ENCODE assay signal across 14 cellular contexts in genomic region chr9:23342296-23342695, GRCh38.
DNase-seq lines count a peak whose midpoint lies in the region; ATAC-seq lines count a peak whose summit lies in the region.
"Had no signal": no experiment of that assay in that cellular context is flagged by ENCODE, and none has a peak within 500 bp of the region (broad histone marks: within the 10 kb centered on the region; RNA-seq: fewer than 3 reads in every experiment).

No MANE protein-coding gene starts in this region.

- intact Hi-C loops in right cardiac atrium (cut with DNase I), result no loop called here
- intact Hi-C loops in cardiac septum (cut with DNase I), result no loop called here

- ATAC-seq in right cardiac atrium, result peak; percentile 71 to 72
- no peak for ATAC-seq in HG03139 (IDR thresholded peaks at IDR 0.05; ENCODE audit: unreplicated experiment)
- ATAC-seq: activated CD8-positive, alpha-beta T cell treated with anti-CD3 and anti-CD28 coated beads, Interleukin-2, amount 10 ng/mL, durations not matched to agents 7 days and 5 days had no signal

- no peaks in the 10 kb centered on the region for H3K79me1 ChIP-seq in mesenchymal stem cell (replicated peaks; ENCODE audit: low read length, poor library complexity, severe bottlenecking)

- H3K27ac ChIP-seq in right cardiac atrium (ENCODE audit: low read length) (no peak overlapping the region), mesenchymal stem cell (ENCODE audit: low read length, poor library complexity, severe bottlenecking) (no peak overlapping the region)
- H3K27ac ChIP-seq: cardiac muscle cell, parathyroid adenoma had no signal

- H3K4me1 ChIP-seq in right cardiac atrium (ENCODE audit: control insufficient read depth, insufficient read depth, low read length) (no peaks in the 10 kb centered on the region), mesenchymal stem cell (ENCODE audit: control insufficient read depth, insufficient read depth, low read depth, low read length) (no peaks in the 10 kb centered on the region)
- H3K4me1 ChIP-seq: parathyroid adenoma had no signal

- no peak overlapping the region for H3K18ac ChIP-seq in mesenchymal stem cell (ENCODE audit: low read depth in 1 of 2, low read length in 2 of 2)

- no peak overlapping the region for H3K9ac ChIP-seq in mesenchymal stem cell (ENCODE audit: low read length)
- H3K9ac ChIP-seq: parathyroid adenoma had no signal

- no peaks in the 10 kb centered on the region for H3K9me3 ChIP-seq in right cardiac atrium (ENCODE audit: control insufficient read depth, low read length)
- H3K9me3 ChIP-seq in mesenchymal stem cell (ENCODE audit: control insufficient read depth, low read length), result no peaks in the 10 kb centered on the region
- H3K9me3 ChIP-seq: HAP-1 had no signal

- no peak overlapping the region for H3K4ac ChIP-seq in mesenchymal stem cell (ENCODE audit: low read depth in 1 of 2, low read length in 2 of 2)

- no peaks in the 10 kb centered on the region for H3K27me3 ChIP-seq in right cardiac atrium (ENCODE audit: control insufficient read depth, insufficient read depth)
- no peaks in the 10 kb centered on the region for H3K27me3 ChIP-seq in mesenchymal stem cell (ENCODE audit: control insufficient read depth in 1 of 2, insufficient read depth in 1 of 2, low read length in 2 of 2)
- H3K27me3 ChIP-seq: cardiac muscle cell had no signal

- H3K36me3 ChIP-seq in mesenchymal stem cell (ENCODE audit: control insufficient read depth in 1 of 2, insufficient read depth in 2 of 2, low read depth in 1 of 2, low read length in 2 of 2), result no peaks in the 10 kb centered on the region
- H3K36me3 ChIP-seq: cardiac muscle cell, HAP-1 had no signal

- H2BK5ac ChIP-seq in mesenchymal stem cell (ENCODE audit: low read depth, low read length, poor library complexity, severe bottlenecking), result no peak overlapping the region

- H2BK120ac ChIP-seq in mesenchymal stem cell (ENCODE audit: low read depth, low read length), result no peak overlapping the region

- no peak overlapping the region for H3K14ac ChIP-seq in mesenchymal stem cell (ENCODE audit: low read length in 2 of 2)

- no peak overlapping the region for H4K8ac ChIP-seq in mesenchymal stem cell (ENCODE audit: low read length)

- no peak overlapping the region for H2BK15ac ChIP-seq in mesenchymal stem cell (ENCODE audit: low read depth, poor library complexity, severe bottlenecking)

- no peak overlapping the region for H2BK12ac ChIP-seq in mesenchymal stem cell (ENCODE audit: low read length in 2 of 2)

- 42% methylated on average over 1 of the region's 1 CpG for WGBS in right cardiac atrium
- 14% methylated on average over 1 of the region's 1 CpG for WGBS in mesenchymal stem cell

- H2AFZ ChIP-seq in mesenchymal stem cell (ENCODE audit: low read depth, low read length), result no peak overlapping the region
- H2AFZ ChIP-seq: parathyroid adenoma had no signal

- H2AK5ac ChIP-seq in mesenchymal stem cell (ENCODE audit: low read length, severe bottlenecking), result no peak overlapping the region

- H4K91ac ChIP-seq in mesenchymal stem cell (ENCODE audit: low read length), result no peak overlapping the region

- no peak overlapping the region for H3K4me2 ChIP-seq in mesenchymal stem cell (ENCODE audit: low read length, poor library complexity, severe bottlenecking)

- no peak overlapping the region for H3K23ac ChIP-seq in mesenchymal stem cell (ENCODE audit: low read length in 2 of 2)

- DNase-seq in right cardiac atrium, result no peak
- DNase-seq in cardiac septum (ENCODE audit: low spot score), result no peak
- peak; percentile 18 for DNase-seq in dedifferentiated amniotic fluid mesenchymal stem cell (ENCODE audit: extremely low spot score)
- DNase-seq in mesenchymal stem cell, result peak; percentile 79
- DNase-seq in GDM1 (lab: John Stamatoyannopoulos, UW), result no peak
- no peak for DNase-seq in middle frontal gyrus (ENCODE audit: extremely low spot score, low spot score)
- no peak for DNase-seq in GOT3 (lab: John Stamatoyannopoulos, UW)
- DNase-seq: activated CD8-positive, alpha-beta T cell treated with anti-CD3 and anti-CD28 coated beads, Interleukin-2, amount 10 ng/mL, durations not matched to agents 7 days and 5 days; immature natural killer cell; NCI-H1105 had no signal

- H3K4me3 ChIP-seq in right cardiac atrium (ENCODE audit: low read length) (no peak overlapping the region), mesenchymal stem cell (ENCODE audit: insufficient read depth in 1 of 2, low read depth in 1 of 2, low read length in 2 of 2) (no peak overlapping the region)
- H3K4me3 ChIP-seq: cardiac muscle cell, HAP-1 had no signal

Comparison
In these comparisons a context has a peak if more than half of its experiments do, and no peak if none do; other contexts are left out.
1. DNase-seq: peak in dedifferentiated amniotic fluid mesenchymal stem cell (single experiment) and mesenchymal stem cell (single experiment); none in right cardiac atrium (0 of 3), cardiac septum (single experiment), GDM1 (single experiment), middle frontal gyrus (single experiment) and GOT3 (single experiment).